Comparison of ENCODE assay signal across 9 cellular contexts in the genomic region with DNA sequence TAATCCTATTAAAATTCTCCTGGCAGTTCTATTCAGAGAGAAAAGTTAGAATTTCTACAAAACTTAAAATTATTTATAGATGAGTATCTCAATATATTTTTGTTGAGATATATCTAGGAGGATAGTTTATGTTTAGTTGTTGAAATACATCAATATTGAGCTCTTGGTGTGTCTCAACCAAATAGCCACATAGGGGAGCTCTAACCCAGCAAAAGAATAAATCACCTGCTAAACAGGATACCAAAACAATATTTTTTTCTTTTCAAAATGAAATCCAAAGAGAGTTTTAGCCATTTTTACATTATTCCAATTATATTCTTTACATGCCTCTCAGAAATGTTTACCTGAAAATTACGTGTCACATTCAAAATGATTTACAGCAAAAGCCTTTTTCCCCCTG.
A peak's percentile ranks its signal among the peaks of the same experiment; 100 is the strongest.
DNase-seq lines count a peak whose midpoint lies in the region; FAIRE-seq and TF ChIP-seq lines count a peak whose summit lies in the region.
"Had no signal": no experiment of that assay in that cellular context is flagged by ENCODE, and none has a peak within 500 bp of the region (broad histone marks: within the 10 kb centered on the region; RNA-seq: fewer than 3 reads in every experiment).

No MANE protein-coding gene starts in this region.

- H3K4me3 ChIP-seq in neural cell (ENCODE audit: low read length) (no peak overlapping the region), prostate gland (no peak overlapping the region), thyroid gland (replicated peaks in 1 of 3) (no peak overlapping the region)

- peak; percentile 80 for TF ChIP-seq CTCF in neural cell (IDR thresholded peaks at IDR 0.05; ENCODE audit: poor library complexity, severe bottlenecking)
- TF ChIP-seq CTCF in prostate gland (IDR thresholded peaks at IDR 0.05), result no peak
- peak in 2 of 6 experiments; percentile 13 to 35 for TF ChIP-seq CTCF in thyroid gland (IDR thresholded peaks at IDR 0.05)

- intact Hi-C loops in prostate gland (cut with DNase I) (no loop called here), thyroid gland (cut with DNase I) (no loop called here)

- no peak overlapping the region for H3K9ac ChIP-seq in neural cell (ENCODE audit: low read length)

- H3K4me2 ChIP-seq in neural cell (ENCODE audit: low read length), result no peak overlapping the region

- H3K4me1 ChIP-seq in prostate gland (replicated peaks) (no peaks in the 10 kb centered on the region), thyroid gland (no peaks in the 10 kb centered on the region)

- no peak overlapping the region for H3K27ac ChIP-seq in neural cell (ENCODE audit: low read length)
- H3K27ac ChIP-seq in prostate gland, result no peak overlapping the region
- H3K27ac ChIP-seq in thyroid gland, result no peak overlapping the region

- WGBS in prostate gland, result 22% methylated on average over 1 of the region's 1 CpG
- WGBS in thyroid gland, 2 donors, result 32 to 43% methylated on average over 1 of the region's 1 CpG

- H3F3A ChIP-seq in neural cell (ENCODE audit: insufficient read depth, low read length, poor library complexity, severe bottlenecking), result no peaks in the 10 kb centered on the region

- H4K20me1 ChIP-seq in neural cell (ENCODE audit: insufficient read depth), result no peaks in the 10 kb centered on the region

- H3K79me2 ChIP-seq in neural cell (replicated peaks; ENCODE audit: insufficient read depth, low read length), result no peaks in the 10 kb centered on the region

- FAIRE-seq in TTC549 (lab: Jason Lieb, UNC), result peak; percentile 79

- no peak overlapping the region for H2AFZ ChIP-seq in neural cell (ENCODE audit: low read depth, low read length)

- no peak for TF ChIP-seq EP300 in neural cell (conservative IDR thresholded peaks at IDR 0.05; ENCODE audit: poor library complexity, severe bottlenecking)

- H3K27me3 ChIP-seq in neural cell (ENCODE audit: insufficient read depth, low read depth, low read length) (no peaks in the 10 kb centered on the region), prostate gland (replicated peaks; ENCODE audit: insufficient read depth) (no peaks in the 10 kb centered on the region), thyroid gland (no peaks in the 10 kb centered on the region)

- H3K9me2 ChIP-seq in neural cell (ENCODE audit: insufficient read depth, low read length), result no peaks in the 10 kb centered on the region

- TF ChIP-seq POLR2A in prostate gland (IDR thresholded peaks at IDR 0.05), result no peak
- TF ChIP-seq POLR2A in thyroid gland (IDR thresholded peaks at IDR 0.05), result no peak

- H3K36me3 ChIP-seq in neural cell (ENCODE audit: insufficient read depth, low read length), result no peaks in the 10 kb centered on the region
- no peaks in the 10 kb centered on the region for H3K36me3 ChIP-seq in prostate gland
- H3K36me3 ChIP-seq in thyroid gland, result no peaks in the 10 kb centered on the region

- DNase-seq in NCI-H2081 (lab: John Stamatoyannopoulos, UW), result peak; percentile 31 to 44
- no peak for DNase-seq in NCI-H2081 treated with DMSO at 0.1 percent for 48 hours (lab: John Stamatoyannopoulos, UW)
- DNase-seq in NCI-H1092 (lab: John Stamatoyannopoulos, UW), result peak; percentile 0
- no peak for DNase-seq in prostate gland (ENCODE audit: low spot score)
- no peak for DNase-seq in thyroid gland
- no peak for DNase-seq in dedifferentiated amniotic fluid mesenchymal stem cell (ENCODE audit: extremely low spot score)
- DNase-seq: activated T-cell treated with anti-CD3 and anti-CD28 coated beads, Interleukin-2, amount 50 U/mL, for 72 hours had no signal

- peak; percentile 87 for TF ChIP-seq RAD21 in neural cell (conservative IDR thresholded peaks at IDR 0.05)

- H3K9me3 ChIP-seq in neural cell (ENCODE audit: low read length), result no peaks in the 10 kb centered on the region
- H3K9me3 ChIP-seq in prostate gland, result no peaks in the 10 kb centered on the region
- H3K9me3 ChIP-seq in thyroid gland, result no peaks in the 10 kb centered on the region

TF ChIP-seq in neural cell, 6 proteins besides CTCF, POLR2A, EP300 and RAD21:
- TF ChIP-seq MXI1 (conservative IDR thresholded peaks at IDR 0.05; ENCODE audit: poor library complexity, severe bottlenecking) (no peak), POLR2AphosphoS5 (IDR thresholded peaks at IDR 0.05) (no peak), SMC3 (conservative IDR thresholded peaks at IDR 0.05; ENCODE audit: poor library complexity) (peak; percentile 86), EZH2 (IDR thresholded peaks at IDR 0.05; ENCODE audit: borderline replicate concordance, insufficient read depth, low read length, poor library complexity, severe bottlenecking) (no peak), TAF1 (IDR thresholded peaks at IDR 0.05; ENCODE audit: low read depth) (no peak)
- TF ChIP-seq, protein P1, sequence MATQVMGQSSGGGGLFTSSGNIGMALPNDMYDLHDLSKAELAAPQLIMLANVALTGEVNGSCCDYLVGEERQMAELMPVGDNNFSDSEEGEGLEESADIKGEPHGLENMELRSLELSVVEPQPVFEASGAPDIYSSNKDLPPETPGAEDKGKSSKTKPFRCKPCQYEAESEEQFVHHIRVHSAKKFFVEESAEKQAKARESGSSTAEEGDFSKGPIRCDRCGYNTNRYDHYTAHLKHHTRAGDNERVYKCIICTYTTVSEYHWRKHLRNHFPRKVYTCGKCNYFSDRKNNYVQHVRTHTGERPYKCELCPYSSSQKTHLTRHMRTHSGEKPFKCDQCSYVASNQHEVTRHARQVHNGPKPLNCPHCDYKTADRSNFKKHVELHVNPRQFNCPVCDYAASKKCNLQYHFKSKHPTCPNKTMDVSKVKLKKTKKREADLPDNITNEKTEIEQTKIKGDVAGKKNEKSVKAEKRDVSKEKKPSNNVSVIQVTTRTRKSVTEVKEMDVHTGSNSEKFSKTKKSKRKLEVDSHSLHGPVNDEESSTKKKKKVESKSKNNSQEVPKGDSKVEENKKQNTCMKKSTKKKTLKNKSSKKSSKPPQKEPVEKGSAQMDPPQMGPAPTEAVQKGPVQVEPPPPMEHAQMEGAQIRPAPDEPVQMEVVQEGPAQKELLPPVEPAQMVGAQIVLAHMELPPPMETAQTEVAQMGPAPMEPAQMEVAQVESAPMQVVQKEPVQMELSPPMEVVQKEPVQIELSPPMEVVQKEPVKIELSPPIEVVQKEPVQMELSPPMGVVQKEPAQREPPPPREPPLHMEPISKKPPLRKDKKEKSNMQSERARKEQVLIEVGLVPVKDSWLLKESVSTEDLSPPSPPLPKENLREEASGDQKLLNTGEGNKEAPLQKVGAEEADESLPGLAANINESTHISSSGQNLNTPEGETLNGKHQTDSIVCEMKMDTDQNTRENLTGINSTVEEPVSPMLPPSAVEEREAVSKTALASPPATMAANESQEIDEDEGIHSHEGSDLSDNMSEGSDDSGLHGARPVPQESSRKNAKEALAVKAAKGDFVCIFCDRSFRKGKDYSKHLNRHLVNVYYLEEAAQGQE (IDR thresholded peaks at IDR 0.05; ENCODE audit: borderline replicate concordance), result no peak

Comparison
In these comparisons a context has a peak if more than half of its experiments do, and no peak if none do; other contexts are left out.
1. DNase-seq: peak in NCI-H2081 (2 of 2) and NCI-H1092 (single experiment); none in NCI-H2081 treated with DMSO at 0.1 percent for 48 hours (single experiment), prostate gland (single experiment), thyroid gland (0 of 2) and dedifferentiated amniotic fluid mesenchymal stem cell (single experiment).